ENCODE assay signal across 20 cellular contexts in the genomic region with DNA sequence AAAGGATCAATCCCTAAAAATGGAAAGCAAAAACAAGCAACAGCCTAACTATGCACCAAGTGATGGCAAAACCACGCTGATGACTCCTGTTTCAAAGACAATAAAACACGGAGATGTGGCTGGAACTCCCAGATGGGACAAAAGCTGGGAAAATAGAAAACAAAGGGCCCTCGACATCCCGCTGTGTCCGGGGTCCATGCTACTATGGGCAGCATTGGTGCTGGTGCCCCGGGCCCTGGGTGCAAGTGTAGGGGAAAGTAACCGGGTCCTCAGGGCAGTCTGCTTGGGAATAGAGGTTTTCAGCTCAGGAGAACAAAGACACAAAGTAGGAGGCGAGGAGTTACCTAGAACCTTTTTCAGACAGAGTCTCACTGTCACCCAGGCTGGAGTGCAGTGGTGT.
"Had no signal": no experiment of that assay in that cellular context is flagged by ENCODE, and none has a peak within 500 bp of the region (broad histone marks: within the 10 kb centered on the region; RNA-seq: fewer than 3 reads in every experiment).

No MANE protein-coding gene starts in this region.

- H3K27me3 ChIP-seq: uterus had no signal

- H3K36me3 ChIP-seq: heart right ventricle, spleen, tibial artery, uterus, WERI-Rb-1 had no signal

- H3K27ac ChIP-seq: heart right ventricle, spleen, tibial artery, uterus, WERI-Rb-1 had no signal

- DNase-seq: activated CD4-positive, alpha-beta T cell treated with anti-CD3 and anti-CD28 coated beads, Interleukin-2, amount 10 ng/mL, durations not matched to agents 7 days and 5 days; activated CD8-positive, alpha-beta T cell treated with anti-CD3 and anti-CD28 coated beads for 36 hours; activated naive CD4-positive, alpha-beta T cell treated with Interleukin-2 at 50 U/mL for 16 hours; activated naive CD8-positive, alpha-beta T cell treated with anti-CD3 and anti-CD28 coated beads, Interleukin-2, amount 10 ng/mL, durations not matched to agents 7 days and 5 days; activated T-cell treated with anti-CD3 and anti-CD28 coated beads, Interleukin-2, amount 50 U/mL, for 48 hours; amniotic stem cell; cortex of kidney; foreskin fibroblast; heart right ventricle; occipital lobe; retina; spleen; stimulated activated CD4-positive, alpha-beta T cell treated with anti-CD3 and anti-CD28 coated beads, Interleukin-4, amount 100 ng/mL, for 1 hour; stimulated activated naive CD4-positive, alpha-beta T cell treated with Interleukin-2 at 50 U/mL for 16 hours; T-helper 1 cell; uterus had no signal

- ATAC-seq: activated CD8-positive, alpha-beta T cell treated with anti-CD3 and anti-CD28 coated beads for 36 hours; heart right ventricle; naive thymus-derived CD4-positive, alpha-beta T cell had no signal

- H3K9me3 ChIP-seq: spleen, tibial artery, uterus had no signal

- H3K4me3 ChIP-seq: heart right ventricle, lung, spleen, tibial artery, uterus had no signal

- H3K4me1 ChIP-seq: heart right ventricle, spleen, tibial artery, uterus had no signal
